In genomic region chr2:55163895-55164509, GRCh38 we compare ENCODE assay signal across 14 cellular contexts.
A peak's percentile ranks its signal among the peaks of the same experiment; 100 is the strongest.
DNase-seq lines count a peak whose midpoint lies in the region; FAIRE-seq and TF ChIP-seq lines count a peak whose summit lies in the region.
"Had no signal": no experiment of that assay in that cellular context is flagged by ENCODE, and none has a peak within 500 bp of the region (broad histone marks: within the 10 kb centered on the region; RNA-seq: fewer than 3 reads in every experiment).

No MANE protein-coding gene starts in this region.

- peak overlapping the region in 1 of 2 donors; percentile 37 for H3K9ac ChIP-seq in kidney (ENCODE audit: low read length in 2 of 2)

- TF ChIP-seq POLR2A in sigmoid colon (IDR thresholded peaks at IDR 0.05), result no peak

- no peak for FAIRE-seq in kidney (lab: Jason Lieb, UNC)
- FAIRE-seq: GM18507 had no signal

- no peaks in the 10 kb centered on the region for H3K9me3 ChIP-seq in kidney (ENCODE audit: control insufficient read depth in 1 of 2, low read length in 2 of 2)
- H3K9me3 ChIP-seq in sigmoid colon, result no peaks in the 10 kb centered on the region
- no peaks in the 10 kb centered on the region for H3K9me3 ChIP-seq in HAP-1

- no peak for TF ChIP-seq EP300 in sigmoid colon (IDR thresholded peaks at IDR 0.05)

- WGBS in sigmoid colon, 2 donors, result 15 to 69% methylated on average over 8 of the region's 8 CpGs

- H3K36me3 ChIP-seq in kidney (ENCODE audit: control insufficient read depth in 1 of 2, insufficient read depth in 2 of 2, low read length in 2 of 2) (no peaks in the 10 kb centered on the region), sigmoid colon (no peaks in the 10 kb centered on the region), HAP-1 (replicated peaks) (no peaks in the 10 kb centered on the region)

- H3K27ac ChIP-seq in kidney (ENCODE audit: low read depth in 2 of 2, low read length in 2 of 2), result peak overlapping the region; percentile 81 to 91
- H3K27ac ChIP-seq in sigmoid colon, result peak overlapping the region in 3 of 4 donors; percentile 24 to 67 (median 56)

- in situ Hi-C loops in HAP-1 (cut with MboI; ENCODE audit: low sequenced_read_pairs), result no loop called here

- peaks cover 33 to 37% of the 10 kb centered on the region in 2 donors for H3K4me1 ChIP-seq in kidney (ENCODE audit: control insufficient read depth in 1 of 2, insufficient read depth in 1 of 2, low read depth in 1 of 2, low read length in 2 of 2)
- peaks cover 0 to 67% (median 38%) of the 10 kb centered on the region in 4 donors for H3K4me1 ChIP-seq in sigmoid colon
- H3K4me1 ChIP-seq in HAP-1, result no peaks in the 10 kb centered on the region; the same call in none of the 2 replicates

- TF ChIP-seq CTCF in kidney (IDR thresholded peaks at IDR 0.05; ENCODE audit: borderline replicate concordance, extremely low read depth, insufficient read depth) (no peak), sigmoid colon (IDR thresholded peaks at IDR 0.05) (no peak)

- no peak overlapping the region for H3K4me3 ChIP-seq in kidney (ENCODE audit: low read length in 2 of 2)
- no peak overlapping the region for H3K4me3 ChIP-seq in sigmoid colon
- no peak overlapping the region for H3K4me3 ChIP-seq in HAP-1

- DNase-seq in EH (ENCODE audit: low read depth), result peak; percentile 33
- peak; percentile 73 for DNase-seq in SHP77 treated with DMSO at 0.1 percent for 48 hours (lab: John Stamatoyannopoulos, UW)
- DNase-seq in kidney, result no peak
- no peak for DNase-seq in sigmoid colon
- DNase-seq in activated CD4-positive, CD25-positive, alpha-beta regulatory T cell treated with anti-CD3 and anti-CD28 coated beads, Interleukin-2, amount 50 U/mL, for 72 hours, result no peak
- no peak for DNase-seq in HAP-1 (ENCODE audit: low spot score in 2 of 2)
- DNase-seq in NK-92 treated with Interleukin-12 subunit alpha and Interleukin-12 subunit beta, amount 100 ng/mL, for 24 hours (lab: John Stamatoyannopoulos, UW), result no peak
- no peak for DNase-seq in hypothalamus (lab: John Stamatoyannopoulos, UW)
- DNase-seq: activated CD4-positive, alpha-beta memory T cell treated with anti-CD3 and anti-CD28 coated beads for 36 hours; activated naive CD8-positive, alpha-beta T cell treated with anti-CD3 and anti-CD28 coated beads, Interleukin-2, amount 10 ng/mL, durations not matched to agents 7 days and 5 days; DND-41; NCI-H524 treated with DMSO at 0.1 percent for 48 hours; right cardiac atrium had no signal

- H3K27me3 ChIP-seq in sigmoid colon (no peaks in the 10 kb centered on the region), HAP-1 (ENCODE audit: low read depth) (no peaks in the 10 kb centered on the region)

- intact Hi-C loops in kidney (cut with DNase I), result loop anchor here (10.0 kb wide), 2 partner anchors 119 to 149 kb away; no protein-coding TSS in a partner anchor
- intact Hi-C loops in sigmoid colon (cut with DNase I), result no loop called here

Comparison
In these comparisons a context has a peak if more than half of its experiments do, and no peak if none do; other contexts are left out.
1. DNase-seq: peak in EH (single experiment) and SHP77 treated with DMSO at 0.1 percent for 48 hours (single experiment); none in kidney (single experiment), sigmoid colon (single experiment), activated CD4-positive, CD25-positive, alpha-beta regulatory T cell treated with anti-CD3 and anti-CD28 coated beads, Interleukin-2, amount 50 U/mL, for 72 hours (single experiment), HAP-1 (0 of 2), NK-92 treated with Interleukin-12 subunit alpha and Interleukin-12 subunit beta, amount 100 ng/mL, for 24 hours (single experiment) and hypothalamus (0 of 51).